In genomic region chr1:145233631-145233961, GRCh38 we compare ENCODE assay signal across 26 cellular contexts. TPM values are rescaled to one million over a fixed set of nuclear protein-coding genes. Genes with fewer than 3 reads are reported as not detected.
"Had no signal": no experiment of that assay in that cellular context is flagged by ENCODE, and none has a peak within 500 bp of the region (broad histone marks: within the 10 kb centered on the region; RNA-seq: fewer than 3 reads in every experiment).

No MANE protein-coding gene starts in this region.

RNA-seq across cellular contexts. Expression of gene PPIAL4D, which starts 8.4 kb away (rescaled TPM):
- total RNA-seq: dermis blood vessel endothelial cell, endothelial cell of umbilical vein, epithelial cell of proximal tubule, esophagus muscularis mucosa, fibroblast of lung, foreskin keratinocyte, gastroesophageal sphincter, heart left ventricle, hepatocyte, kidney epithelial cell, left cardiac atrium, left lung, lung microvascular endothelial cell, mucosa of gallbladder, natural killer cell, occipital lobe, ovary, psoas muscle, renal cortical epithelial cell, right cardiac atrium, sigmoid colon, skeletal muscle tissue, suprapubic skin, transverse colon, ureter, vagina had no signal
